Comparison of ENCODE assay signal across 1 cellular context in genomic region chr17:75856062-75856681, GRCh38.
TF ChIP-seq lines count a peak whose summit lies in the region.

No MANE protein-coding gene starts in this region.

TF ChIP-seq in K562, 482 proteins besides CTCF, POLR2A, EP300 and RAD21 (continued from another document and continues in another):
- TF ChIP-seq, protein P1, sequence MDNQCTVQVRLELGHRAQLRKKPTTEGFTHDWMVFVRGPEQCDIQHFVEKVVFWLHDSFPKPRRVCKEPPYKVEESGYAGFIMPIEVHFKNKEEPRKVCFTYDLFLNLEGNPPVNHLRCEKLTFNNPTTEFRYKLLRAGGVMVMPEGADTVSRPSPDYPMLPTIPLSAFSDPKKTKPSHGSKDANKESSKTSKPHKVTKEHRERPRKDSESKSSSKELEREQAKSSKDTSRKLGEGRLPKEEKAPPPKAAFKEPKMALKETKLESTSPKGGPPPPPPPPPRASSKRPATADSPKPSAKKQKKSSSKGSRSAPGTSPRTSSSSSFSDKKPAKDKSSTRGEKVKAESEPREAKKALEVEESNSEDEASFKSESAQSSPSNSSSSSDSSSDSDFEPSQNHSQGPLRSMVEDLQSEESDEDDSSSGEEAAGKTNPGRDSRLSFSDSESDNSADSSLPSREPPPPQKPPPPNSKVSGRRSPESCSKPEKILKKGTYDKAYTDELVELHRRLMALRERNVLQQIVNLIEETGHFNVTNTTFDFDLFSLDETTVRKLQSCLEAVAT (IDR thresholded peaks at IDR 0.05) = no peak
- TF ChIP-seq ZNF830 (CRISPR knock-in tag; IDR thresholded peaks at IDR 0.05) (no peak), ZNF717 (CRISPR knock-in tag; IDR thresholded peaks at IDR 0.05) (no peak), PML (IDR thresholded peaks at IDR 0.05; ENCODE audit: low read length) (0 out of 2 replicates have a peak, but pooled peaks have one; percentile 4), MAZ (CRISPR knock-in tag; conservative IDR thresholded peaks at IDR 0.05 in 1 of 2, IDR thresholded peaks at IDR 0.05 in 1 of 2) (peak in 1 of 2 experiments; percentile 64; a peak in 2 of 4 replicates), HNRNPK (IDR thresholded peaks at IDR 0.05; ENCODE audit: low read depth, low read length, poor library complexity, severe bottlenecking) (no peak), SMAD1 (IDR thresholded peaks at IDR 0.05; ENCODE audit: low read depth, low read length, partially characterized antibody) (peak; percentile 6), EP400 (IDR thresholded peaks at IDR 0.05) (peak; percentile 71), SIN3A (IDR thresholded peaks at IDR 0.05; ENCODE audit: borderline replicate concordance in 2 of 2, control insufficient read depth in 1 of 2, low read depth in 2 of 2, low read length in 2 of 2) (peak in 1 of 2 experiments; percentile 8; a peak in 1 of 4 replicates), FUS (optimal IDR thresholded peaks at IDR 0.05; ENCODE audit: low read depth, low read length) (no peak), CUX1 (CRISPR knock-in tag; IDR thresholded peaks at IDR 0.05) (no peak), RNF2 (IDR thresholded peaks at IDR 0.05) (no peak), RFX7 (CRISPR knock-in tag; IDR thresholded peaks at IDR 0.05) (no peak), CEBPB (tag; IDR thresholded peaks at IDR 0.05) (no peak), GABPB1 (CRISPR knock-in tag; IDR thresholded peaks at IDR 0.05) (0 out of 2 replicates have a peak, but pooled peaks have one; percentile 9), RBBP5 (IDR thresholded peaks at IDR 0.05; ENCODE audit: borderline replicate concordance, insufficient read depth, low read length, poor library complexity, severe bottlenecking) (no peak), ZNF780A (CRISPR knock-in tag; IDR thresholded peaks at IDR 0.05) (no peak), SP1 (CRISPR knock-in tag; IDR thresholded peaks at IDR 0.05) (no peak), MCM3 (IDR thresholded peaks at IDR 0.05) (no peak), RCOR1 (IDR thresholded peaks at IDR 0.05; ENCODE audit: borderline replicate concordance in 1 of 2, low read depth in 2 of 2, low read length in 2 of 2) (no peak), HNRNPH1 (optimal IDR thresholded peaks at IDR 0.05; ENCODE audit: low read depth, low read length) (no peak), NONO (IDR thresholded peaks at IDR 0.05; ENCODE audit: low read depth in 2 of 2, low read length in 1 of 2) (no peak), JUND (IDR thresholded peaks at IDR 0.05; ENCODE audit: borderline replicate concordance, low read depth, low read length) (no peak), JUND (tag; IDR thresholded peaks at IDR 0.05; ENCODE audit: borderline replicate concordance, low read depth, low read length) (no peak), XRCC5 (IDR thresholded peaks at IDR 0.05; ENCODE audit: low read depth, low read length) (0 out of 2 replicates have a peak, but pooled peaks have one; percentile 4), FIP1L1 (IDR thresholded peaks at IDR 0.05; ENCODE audit: low read depth, low read length, poor library complexity, severe bottlenecking) (no peak), MAX (CRISPR knock-in tag; IDR thresholded peaks at IDR 0.05) (peak; percentile 66), ZNF592 (IDR thresholded peaks at IDR 0.05) (no peak), ZNF280A (IDR thresholded peaks at IDR 0.05; ENCODE audit: low read depth, partially characterized antibody) (no peak), PTTG1 (tag; IDR thresholded peaks at IDR 0.05; ENCODE audit: low read depth) (no peak), ZNF311 (CRISPR knock-in tag; IDR thresholded peaks at IDR 0.05) (no peak), GTF2F1 (IDR thresholded peaks at IDR 0.05; ENCODE audit: low read depth, low read length) (no peak), GATA2 (CRISPR knock-in tag; IDR thresholded peaks at IDR 0.05) (no peak), SAFB2 (IDR thresholded peaks at IDR 0.05; ENCODE audit: borderline replicate concordance, low read depth, low read length, severe bottlenecking) (no peak), BMI1 (IDR thresholded peaks at IDR 0.05; ENCODE audit: low read length) (no peak), TAF15 (IDR thresholded peaks at IDR 0.05; ENCODE audit: low read depth, low read length) (no peak), NFE2L1 (tag; IDR thresholded peaks at IDR 0.05; ENCODE audit: borderline replicate concordance, low read depth) (no peak)
- TF ChIP-seq, protein P2, sequence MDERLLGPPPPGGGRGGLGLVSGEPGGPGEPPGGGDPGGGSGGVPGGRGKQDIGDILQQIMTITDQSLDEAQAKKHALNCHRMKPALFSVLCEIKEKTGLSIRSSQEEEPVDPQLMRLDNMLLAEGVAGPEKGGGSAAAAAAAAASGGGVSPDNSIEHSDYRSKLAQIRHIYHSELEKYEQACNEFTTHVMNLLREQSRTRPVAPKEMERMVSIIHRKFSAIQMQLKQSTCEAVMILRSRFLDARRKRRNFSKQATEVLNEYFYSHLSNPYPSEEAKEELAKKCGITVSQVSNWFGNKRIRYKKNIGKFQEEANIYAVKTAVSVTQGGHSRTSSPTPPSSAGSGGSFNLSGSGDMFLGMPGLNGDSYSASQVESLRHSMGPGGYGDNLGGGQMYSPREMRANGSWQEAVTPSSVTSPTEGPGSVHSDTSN (CRISPR knock-in tag; IDR thresholded peaks at IDR 0.05; ENCODE audit: low read depth) = no peak
- TF ChIP-seq, protein P2 (tag; conservative IDR thresholded peaks at IDR 0.05; ENCODE audit: low read depth) = no peak
- TF ChIP-seq, protein P3, sequence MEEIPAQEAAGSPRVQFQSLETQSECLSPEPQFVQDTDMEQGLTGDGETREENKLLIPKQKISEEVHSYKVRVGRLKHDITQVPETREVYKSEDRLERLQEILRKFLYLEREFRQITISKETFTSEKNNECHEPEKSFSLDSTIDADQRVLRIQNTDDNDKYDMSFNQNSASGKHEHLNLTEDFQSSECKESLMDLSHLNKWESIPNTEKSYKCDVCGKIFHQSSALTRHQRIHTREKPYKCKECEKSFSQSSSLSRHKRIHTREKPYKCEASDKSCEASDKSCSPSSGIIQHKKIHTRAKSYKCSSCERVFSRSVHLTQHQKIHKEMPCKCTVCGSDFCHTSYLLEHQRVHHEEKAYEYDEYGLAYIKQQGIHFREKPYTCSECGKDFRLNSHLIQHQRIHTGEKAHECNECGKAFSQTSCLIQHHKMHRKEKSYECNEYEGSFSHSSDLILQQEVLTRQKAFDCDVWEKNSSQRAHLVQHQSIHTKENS (CRISPR knock-in tag; IDR thresholded peaks at IDR 0.05) = no peak
- TF ChIP-seq, protein P4, sequence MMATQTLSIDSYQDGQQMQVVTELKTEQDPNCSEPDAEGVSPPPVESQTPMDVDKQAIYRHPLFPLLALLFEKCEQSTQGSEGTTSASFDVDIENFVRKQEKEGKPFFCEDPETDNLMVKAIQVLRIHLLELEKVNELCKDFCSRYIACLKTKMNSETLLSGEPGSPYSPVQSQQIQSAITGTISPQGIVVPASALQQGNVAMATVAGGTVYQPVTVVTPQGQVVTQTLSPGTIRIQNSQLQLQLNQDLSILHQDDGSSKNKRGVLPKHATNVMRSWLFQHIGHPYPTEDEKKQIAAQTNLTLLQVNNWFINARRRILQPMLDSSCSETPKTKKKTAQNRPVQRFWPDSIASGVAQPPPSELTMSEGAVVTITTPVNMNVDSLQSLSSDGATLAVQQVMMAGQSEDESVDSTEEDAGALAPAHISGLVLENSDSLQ (IDR thresholded peaks at IDR 0.05) = no peak
- TF ChIP-seq, protein P5, sequence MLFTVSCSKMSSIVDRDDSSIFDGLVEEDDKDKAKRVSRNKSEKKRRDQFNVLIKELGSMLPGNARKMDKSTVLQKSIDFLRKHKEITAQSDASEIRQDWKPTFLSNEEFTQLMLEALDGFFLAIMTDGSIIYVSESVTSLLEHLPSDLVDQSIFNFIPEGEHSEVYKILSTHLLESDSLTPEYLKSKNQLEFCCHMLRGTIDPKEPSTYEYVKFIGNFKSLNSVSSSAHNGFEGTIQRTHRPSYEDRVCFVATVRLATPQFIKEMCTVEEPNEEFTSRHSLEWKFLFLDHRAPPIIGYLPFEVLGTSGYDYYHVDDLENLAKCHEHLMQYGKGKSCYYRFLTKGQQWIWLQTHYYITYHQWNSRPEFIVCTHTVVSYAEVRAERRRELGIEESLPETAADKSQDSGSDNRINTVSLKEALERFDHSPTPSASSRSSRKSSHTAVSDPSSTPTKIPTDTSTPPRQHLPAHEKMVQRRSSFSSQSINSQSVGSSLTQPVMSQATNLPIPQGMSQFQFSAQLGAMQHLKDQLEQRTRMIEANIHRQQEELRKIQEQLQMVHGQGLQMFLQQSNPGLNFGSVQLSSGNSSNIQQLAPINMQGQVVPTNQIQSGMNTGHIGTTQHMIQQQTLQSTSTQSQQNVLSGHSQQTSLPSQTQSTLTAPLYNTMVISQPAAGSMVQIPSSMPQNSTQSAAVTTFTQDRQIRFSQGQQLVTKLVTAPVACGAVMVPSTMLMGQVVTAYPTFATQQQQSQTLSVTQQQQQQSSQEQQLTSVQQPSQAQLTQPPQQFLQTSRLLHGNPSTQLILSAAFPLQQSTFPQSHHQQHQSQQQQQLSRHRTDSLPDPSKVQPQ (CRISPR knock-in tag; IDR thresholded peaks at IDR 0.05; ENCODE audit: borderline replicate concordance) = no peak
